23 cellular contexts compared by ENCODE assay signal in the genomic region with DNA sequence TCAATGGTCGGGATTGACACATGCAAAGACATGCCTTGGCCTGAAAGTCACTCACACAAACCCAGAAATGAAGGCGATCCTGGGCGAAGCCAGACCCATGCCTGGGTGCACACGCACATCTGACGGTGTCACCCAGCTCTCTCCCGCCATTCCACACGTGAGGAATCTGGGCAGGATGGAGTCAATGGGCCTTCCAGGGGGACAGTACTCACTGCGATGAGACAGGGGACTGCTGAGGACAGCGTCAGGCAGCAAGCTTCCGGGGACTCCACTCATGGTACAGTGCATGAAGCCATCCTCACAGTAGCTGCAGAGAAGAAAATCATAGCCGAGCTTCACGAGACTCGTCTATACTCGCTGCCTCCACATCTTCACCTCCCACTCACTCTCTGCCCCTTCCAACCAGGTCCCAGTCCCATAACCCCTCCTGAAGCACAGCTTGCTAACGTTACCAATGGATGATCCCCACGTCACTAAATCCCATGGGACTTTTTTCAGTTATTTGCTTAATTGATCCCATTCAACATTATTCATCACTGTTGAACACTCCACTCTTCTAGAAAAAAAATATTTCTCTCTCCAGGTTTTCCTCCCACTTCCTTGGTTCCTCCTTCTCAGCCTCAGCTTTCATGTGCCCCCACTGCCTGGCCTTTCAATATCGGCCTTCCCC.
"Had no signal": no experiment of that assay in that cellular context is flagged by ENCODE, and none has a peak within 500 bp of the region (broad histone marks: within the 10 kb centered on the region; RNA-seq: fewer than 3 reads in every experiment).

No MANE protein-coding gene starts in this region.

- H3K27me3 ChIP-seq: adrenal gland, body of pancreas, left lung, neural progenitor cell, right lobe of liver had no signal

- ATAC-seq: activated CD4-positive, CD25-positive, alpha-beta regulatory T cell treated with anti-CD3 and anti-CD28 coated beads, Interleukin-2, amount 50 U/mL, for 24 hours; body of pancreas; lower lobe of right lung; natural killer cell; right lobe of liver had no signal

- H3K4me3 ChIP-seq: adrenal gland, body of pancreas, left lung, lower lobe of right lung, neural progenitor cell, right lobe of liver, thoracic aorta had no signal

- H3K9me3 ChIP-seq: adrenal gland, body of pancreas, left lung, lower lobe of right lung, right lobe of liver, thoracic aorta had no signal

- H3K4me2 ChIP-seq: neural progenitor cell had no signal

- H3K4me1 ChIP-seq: adrenal gland, body of pancreas, left lung, neural progenitor cell had no signal

- FAIRE-seq: endothelial cell of umbilical vein, islet of Langerhans had no signal

- H3K27ac ChIP-seq: adrenal gland, body of pancreas, left lung, lower lobe of right lung, neural progenitor cell, right lobe of liver, thoracic aorta, WERI-Rb-1 had no signal

- H2AFZ ChIP-seq: neural progenitor cell had no signal

- DNase-seq: activated CD4-positive, alpha-beta T cell treated with anti-CD3 and anti-CD28 coated beads for 48 hours; activated CD4-positive, alpha-beta T cell treated with anti-CD3 and anti-CD28 coated beads, Interleukin-2, amount 50 U/mL, for 48 hours; activated CD8-positive, alpha-beta memory T cell treated with anti-CD3 and anti-CD28 coated beads for 24 hours; activated effector memory CD4-positive, alpha-beta T cell treated with anti-CD3 and anti-CD28 coated beads, Interleukin-2, amount 50 U/mL, for 16 hours; activated naive CD4-positive, alpha-beta T cell treated with anti-CD3 and anti-CD28 coated beads for 36 hours; activated naive CD8-positive, alpha-beta T cell treated with anti-CD3 and anti-CD28 coated beads for 36 hours; body of pancreas; caudate nucleus; foreskin melanocyte; left lung; lower lobe of right lung; mesendoderm; natural killer cell; right lobe of liver; stimulated activated CD4-positive, alpha-beta T cell treated with anti-CD3 and anti-CD28 coated beads, Interleukin-12 subunit alpha, Interleukin-12 subunit beta, amount 100 ng/mL, for 4 hours; stimulated activated CD4-positive, alpha-beta T cell treated with anti-CD3 and anti-CD28 coated beads, Interleukin-4, amount 100 ng/mL, for 24 hours; WERI-Rb-1 had no signal

- H3K36me3 ChIP-seq: adrenal gland, neural progenitor cell, right lobe of liver, thoracic aorta, WERI-Rb-1 had no signal

- H3K9ac ChIP-seq: neural progenitor cell had no signal
